In genomic region chr4:88775529-88775928, GRCh38 we compare ENCODE assay signal across 31 cellular contexts.
DNase-seq lines count a peak whose midpoint lies in the region; ATAC-seq and FAIRE-seq lines count a peak whose summit lies in the region.
"Had no signal": no experiment of that assay in that cellular context is flagged by ENCODE, and none has a peak within 500 bp of the region (broad histone marks: within the 10 kb centered on the region; RNA-seq: fewer than 3 reads in every experiment).

No MANE protein-coding gene starts in this region.

- peak; percentile 78 for ATAC-seq in GM18502 (IDR thresholded peaks at IDR 0.05; ENCODE audit: poor library complexity, unreplicated experiment)
- ATAC-seq in HG02571 (IDR thresholded peaks at IDR 0.05; ENCODE audit: unreplicated experiment) = peak; percentile 68
- peak; percentile 72 for ATAC-seq in HG03469 (IDR thresholded peaks at IDR 0.05; ENCODE audit: unreplicated experiment)
- no peak for ATAC-seq in HG02759 (IDR thresholded peaks at IDR 0.05; ENCODE audit: unreplicated experiment)
- ATAC-seq: gastrocnemius medialis; lower lobe of right lung; naive thymus-derived CD8-positive, alpha-beta T cell; right lobe of liver had no signal

- DNase-seq in GM19239 (ENCODE audit: insufficient read length, low spot score) = no peak
- no peak for DNase-seq in Ammon's horn (ENCODE audit: low spot score)
- no peak for DNase-seq in DMS 273 treated with DMSO at 0.1 percent for 48 hours (lab: John Stamatoyannopoulos, UW)
- DNase-seq in UCSD-AML1 (lab: John Stamatoyannopoulos, UW; ENCODE audit: unreplicated experiment) = no peak
- DNase-seq: activated CD4-positive, alpha-beta T cell treated with anti-CD3 and anti-CD28 coated beads, Interleukin-2, amount 50 U/mL, for 4 hours; activated gamma-delta T cell treated with Interleukin-2 at 50 U/mL for 16 hours; activated T-cell treated with anti-CD3 and anti-CD28 coated beads, Interleukin-2, amount 50 U/mL, for 48 hours; Caco-2; effector CD4-positive, alpha-beta T cell; gastrocnemius medialis; hippocampal formation; KBM-7; lower lobe of right lung; naive thymus-derived CD8-positive, alpha-beta T cell; NCI-H2029 treated with DMSO at 0.1 percent for 48 hours; NCI-H524 treated with DMSO at 0.1 percent for 48 hours; nucleus accumbens; PC-9; right lobe of liver; stimulated activated CD4-positive, alpha-beta T cell treated with anti-CD3 and anti-CD28 coated beads, Interleukin-12 subunit alpha, Interleukin-12 subunit beta, amount 100 ng/mL, for 4 hours; stimulated activated CD4-positive, alpha-beta T cell treated with anti-CD3 and anti-CD28 coated beads, Interleukin-4, amount 100 ng/mL, for 1 hour; tibial artery had no signal

- FAIRE-seq in GM19239 (lab: Jason Lieb, UNC) = peak; percentile 52
- FAIRE-seq: astrocyte, colon, G401.6, H1, TTC549 had no signal
